ENCODE assay signal across 8 cellular contexts in genomic region chr2:200713704-200714064, GRCh38.
A peak's percentile ranks its signal among the peaks of the same experiment; 100 is the strongest.
DNase-seq lines count a peak whose midpoint lies in the region; ATAC-seq, FAIRE-seq and TF ChIP-seq lines count a peak whose summit lies in the region.

No MANE protein-coding gene starts in this region.

- H3K4me1 ChIP-seq in heart left ventricle: peaks cover 0 to 7% (median 1%) of the 10 kb centered on the region in 12 donors
- H3K4me1 ChIP-seq in K562 (replicated peaks in 1 of 2; ENCODE audit: control insufficient read depth in 2 of 2, insufficient read depth in 2 of 2, low read length in 2 of 2): peaks cover 4 to 11% of the 10 kb centered on the region in 2 experiments; a peak in 2 of 5 replicates
- H3K4me1 ChIP-seq in naive thymus-derived CD4-positive, alpha-beta T cell (ENCODE audit: control insufficient read depth in 2 of 2, insufficient read depth in 2 of 2, low read length in 2 of 2): peaks cover 5 to 8% of the 10 kb centered on the region in 2 donors
- peaks cover 0 to 4% of the 10 kb centered on the region in 2 donors for H3K4me1 ChIP-seq in uterus

- H3K9ac ChIP-seq in K562 (ENCODE audit: insufficient read depth in 1 of 2, low read depth in 2 of 2, low read length in 2 of 2): peak overlapping the region in 1 of 2 experiments; percentile 61; a peak in 1 of 4 replicates

- WGBS in heart left ventricle, 4 donors: 85 to 92% (median 87%) methylated on average over 4 of the region's 4 CpGs
- 57% methylated on average over 4 of the region's 4 CpGs for WGBS in K562 (ENCODE audit: insufficient coverage, low coverage, missing lambda C conversion rate)

- H3K79me2 ChIP-seq in K562 (ENCODE audit: control insufficient read depth, insufficient read depth, low read length): no peaks in the 10 kb centered on the region

- no peaks in the 10 kb centered on the region for H3K9me1 ChIP-seq in K562 (ENCODE audit: control insufficient read depth, insufficient read depth, low read length)

- CTCF ChIA-PET in K562 (lab: Yijun Ruan, JAX; ENCODE audit: low intra/inter-chr PET ratio): interaction anchor here (0.6 to 1.7 kb wide), 4 partner anchors 98 to 1465 kb away, joined by 4 to 10 read pairs (median 5); partner anchors contain the start of gene BZW1
- CTCF ChIA-PET in naive thymus-derived CD4-positive, alpha-beta T cell (lab: Charles Lee): interaction anchor here (0.7 to 2.0 kb wide), 14 partner anchors 10 to 1466 kb away, joined by 3 to 7 read pairs (median 4); partner anchors contain the start of gene CLK1

- H3K27me3 Mint-ChIP-seq in naive thymus-derived CD4-positive, alpha-beta T cell: peaks cover 0 to 6% (median 0%) of the 10 kb centered on the region in 5 donors

- no TSS peak for BruUV-seq in K562 (replicated peaks; lab: Mats Ljungman, UMichigan)

- H3K36me3 ChIP-seq in heart left ventricle (no peaks in the 10 kb centered on the region), K562 (ENCODE audit: control insufficient read depth, insufficient read depth, low read length) (no peaks in the 10 kb centered on the region), uterus (no peaks in the 10 kb centered on the region)
- no peaks in the 10 kb centered on the region for H3K36me3 ChIP-seq in naive thymus-derived CD4-positive, alpha-beta T cell (ENCODE audit: control insufficient read depth in 2 of 3, insufficient read depth in 3 of 3, low read length in 3 of 3)

- no peak for FAIRE-seq in K562 (lab: Jason Lieb, UNC)

- POLR2A ChIA-PET in K562 (lab: Yijun Ruan, JAX): interaction anchor here (1.3 to 2.1 kb wide), 2 partner anchors 150 to 176 kb away, joined by 6 to 8 read pairs; partner anchors contain the start of genes CLK1 and NIF3L1
- POLR2A ChIA-PET in naive thymus-derived CD4-positive, alpha-beta T cell (lab: Charles Lee): interaction anchor here (0.5 to 4.2 kb wide), 23 partner anchors 8 to 1075 kb away, joined by 3 to 39 read pairs (median 4); partner anchors contain the start of genes ALS2, BZW1, CASP10 and CFLAR

- H3K36me3 Mint-ChIP-seq in naive thymus-derived CD4-positive, alpha-beta T cell: peaks cover 0 to 5% (median 0%) of the 10 kb centered on the region in 5 donors

- H3K9me3 Mint-ChIP-seq in naive thymus-derived CD4-positive, alpha-beta T cell: peaks cover 0 to 6% (median 0%) of the 10 kb centered on the region in 11 donors

- ATAC-seq in heart left ventricle: peak in 1 of 4 donors; percentile 16
- ATAC-seq in Right ventricle myocardium inferior: no peak
- ATAC-seq in K562: peak; percentile 17; the same call in 2 of the 3 replicates
- no peak for ATAC-seq in naive thymus-derived CD4-positive, alpha-beta T cell

- H3K27ac ChIP-seq in heart left ventricle (peak overlapping the region in 11 of 12 donors; percentile 23 to 84 (median 61)), K562 (ENCODE audit: extremely low read depth, low read depth, low read length) (peak overlapping the region; percentile 68; the same call in 2 of the 3 replicates), uterus (peak overlapping the region; percentile 41 to 42)
- H3K27ac ChIP-seq in naive thymus-derived CD4-positive, alpha-beta T cell (ENCODE audit: low read depth, low read length): peak overlapping the region; percentile 82

- peak overlapping the region; percentile 93 for H2AFZ ChIP-seq in K562 (ENCODE audit: low read depth, low read length)

- H3K4me2 ChIP-seq in K562 (ENCODE audit: insufficient read depth, low read length): peak overlapping the region; percentile 73; the same call in 1 of the 2 replicates

- DNase-seq in heart left ventricle (no peak), Right ventricle myocardium inferior (ENCODE audit: missing footprints) (no peak), K562 (ENCODE audit: extremely low read depth in 1 of 4, low spot score in 3 of 4) (peak in 1 of 4 experiments; percentile 10), uterus (no peak), NCI-H526 (lab: John Stamatoyannopoulos, UW) (no peak), foreskin fibroblast (no peak), cortex of kidney (lab: John Stamatoyannopoulos, UW) (no peak)
- DNase-seq in naive thymus-derived CD4-positive, alpha-beta T cell: peak in 1 of 9 donors; percentile 42

- no peak for TF ChIP-seq POLR2A in heart left ventricle (IDR thresholded peaks at IDR 0.05)
- no peak for TF ChIP-seq POLR2A in K562 (conservative IDR thresholded peaks at IDR 0.05)
- no peak for TF ChIP-seq POLR2A in uterus (IDR thresholded peaks at IDR 0.05)

- H3K9me3 ChIP-seq in heart left ventricle (peaks cover 0 to 2% (median 0%) of the 10 kb centered on the region in 12 donors), K562 (replicated peaks; ENCODE audit: control insufficient read depth, insufficient read depth, low read depth, low read length) (no peaks in the 10 kb centered on the region), uterus (no peaks in the 10 kb centered on the region)
- H3K9me3 ChIP-seq in naive thymus-derived CD4-positive, alpha-beta T cell (ENCODE audit: control insufficient read depth in 2 of 3, low read length in 3 of 3): no peaks in the 10 kb centered on the region

- peak overlapping the region in 5 of 12 donors; percentile 44 to 58 (median 50) for H3K4me3 ChIP-seq in heart left ventricle
- H3K4me3 ChIP-seq in K562: no peak overlapping the region
- H3K4me3 ChIP-seq in naive thymus-derived CD4-positive, alpha-beta T cell (ENCODE audit: low read length): peak overlapping the region; percentile 24
- H3K4me3 ChIP-seq in uterus: no peak overlapping the region
- no peak overlapping the region for H3K4me3 ChIP-seq in foreskin fibroblast (ENCODE audit: low read depth in 1 of 2, low read length in 2 of 2)

- no peak for TF ChIP-seq EP300 in K562 (IDR thresholded peaks at IDR 0.05; ENCODE audit: low read length)

- H3K4me3 Mint-ChIP-seq in naive thymus-derived CD4-positive, alpha-beta T cell: peak overlapping the region; percentile 75 to 88 (median 81)

- peaks cover 0 to 25% (median 12%) of the 10 kb centered on the region in 7 donors for H3K4me1 Mint-ChIP-seq in naive thymus-derived CD4-positive, alpha-beta T cell

- no peaks in the 10 kb centered on the region for H4K20me1 ChIP-seq in K562 (replicated peaks; ENCODE audit: control insufficient read depth, insufficient read depth, low read length)

- in situ Hi-C loops in K562 (cut with MboI): loop anchor here (25.0 kb wide), 1 partner anchor 474 kb away; the partner anchor contains the start of gene CASP10

- peak overlapping the region; percentile 97 to 100 (median 99) for H3K27ac Mint-ChIP-seq in naive thymus-derived CD4-positive, alpha-beta T cell

- peaks cover 0 to 4% (median 0%) of the 10 kb centered on the region in 9 donors for H3K27me3 ChIP-seq in heart left ventricle
- H3K27me3 ChIP-seq in K562 (ENCODE audit: control insufficient read depth in 2 of 2, insufficient read depth in 2 of 2, low read length in 2 of 2): no peaks in the 10 kb centered on the region
- no peaks in the 10 kb centered on the region for H3K27me3 ChIP-seq in naive thymus-derived CD4-positive, alpha-beta T cell (ENCODE audit: control insufficient read depth in 2 of 2, insufficient read depth in 2 of 2, low read length in 2 of 2)
- H3K27me3 ChIP-seq in uterus: no peaks in the 10 kb centered on the region

- TF ChIP-seq CTCF in heart left ventricle (IDR thresholded peaks at IDR 0.05): no peak
- no peak for TF ChIP-seq CTCF in K562 (IDR thresholded peaks at IDR 0.05 in 2 of 3, conservative IDR thresholded peaks at IDR 0.05 in 1 of 3; ENCODE audit: insufficient read depth in 2 of 3, low read depth in 1 of 3, low read length in 3 of 3)
- TF ChIP-seq CTCF in uterus (IDR thresholded peaks at IDR 0.05): no peak
- no peak for TF ChIP-seq CTCF in foreskin fibroblast (IDR thresholded peaks at IDR 0.05; ENCODE audit: low read depth, low read length)

- intact Hi-C loops in heart left ventricle (cut with DNase I): loop anchor here (1.0 to 10.0 kb wide), 10 partner anchors 97 to 359 kb away; partner anchors contain the start of genes BZW1 (in 7 of the 10), NIF3L1 (in 3 of the 10), PPIL3 (in 3 of the 10) and CLK1 (in 2 of the 10)
- intact Hi-C loops in Right ventricle myocardium inferior (cut with DNase I): loop anchor here (1.0 to 5.0 kb wide), 2 partner anchors 98 to 149 kb away; partner anchors contain the start of genes BZW1 and CLK1
- intact Hi-C loops in K562 (cut with micrococcal nuclease): loop anchor here (1.0 to 5.0 kb wide), 9 partner anchors 22 to 519 kb away; partner anchors contain the start of genes BZW1 and ORC2
- intact Hi-C loops in naive thymus-derived CD4-positive, alpha-beta T cell (cut with micrococcal nuclease): loop anchor here (1.0 to 10.0 kb wide), 23 partner anchors 22 to 1319 kb away; partner anchors contain the start of genes ALS2 (in 2 of the 2), BZW1 (in 2 of the 2), CLK1 (in 2 of the 2) and NIF3L1 (in 2 of the 2)
- intact Hi-C loops in uterus (cut with DNase I; ENCODE audit: low total_unique reads): loop anchor here (5.0 kb wide), 1 partner anchor 99 kb away; the partner anchor contains the start of gene BZW1

- no peak for TF ChIP-seq RAD21 in K562 (CRISPR knock-in tag; conservative IDR thresholded peaks at IDR 0.05 in 1 of 2, IDR thresholded peaks at IDR 0.05 in 1 of 2)

TF ChIP-seq in K562, 482 proteins besides CTCF, POLR2A, EP300 and RAD21 (continues in another document):
- TF ChIP-seq RCOR1 (IDR thresholded peaks at IDR 0.05; ENCODE audit: borderline replicate concordance in 1 of 2, low read depth in 2 of 2, low read length in 2 of 2) (no peak), TSC22D4 (tag; IDR thresholded peaks at IDR 0.05) (no peak), ZNF764 (CRISPR knock-in tag; IDR thresholded peaks at IDR 0.05; ENCODE audit: low read depth) (no peak), ADNP (tag; IDR thresholded peaks at IDR 0.05) (no peak), KLF13 (tag; IDR thresholded peaks at IDR 0.05; ENCODE audit: borderline replicate concordance, low read depth) (no peak), TAF7 (tag; IDR thresholded peaks at IDR 0.05) (no peak), RFX1 (IDR thresholded peaks at IDR 0.05) (no peak), DLX4 (CRISPR knock-in tag; IDR thresholded peaks at IDR 0.05) (no peak), SMAD1 (IDR thresholded peaks at IDR 0.05; ENCODE audit: low read depth, low read length, partially characterized antibody) (no peak), ZC3H4 (CRISPR knock-in tag; IDR thresholded peaks at IDR 0.05; ENCODE audit: borderline replicate concordance) (no peak), POLR2AphosphoS5 (IDR thresholded peaks at IDR 0.05; ENCODE audit: control insufficient read depth, insufficient read depth, low read depth, low read length) (no peak)
